In genomic region chr7:43138710-43139601, GRCh38 we compare ENCODE assay signal across 1 cellular context.
TF ChIP-seq lines count a peak whose summit lies in the region.

No MANE protein-coding gene starts in this region.

TF ChIP-seq in GM23338, 12 proteins besides CTCF, POLR2A, EP300 and RAD21 (continued from another document):
- TF ChIP-seq ZNF462 (CRISPR knock-in tag; IDR thresholded peaks at IDR 0.05) (peak; percentile 37; the same call in 1 of the 2 replicates), EZH2 (IDR thresholded peaks at IDR 0.05; ENCODE audit: low read depth, unreplicated experiment) (no peak), ZNF331 (CRISPR knock-in tag; IDR thresholded peaks at IDR 0.05; ENCODE audit: low read depth) (no peak), CREB1 (CRISPR knock-in tag; IDR thresholded peaks at IDR 0.05; ENCODE audit: low read depth) (no peak), EZH2phosphoT487 (IDR thresholded peaks at IDR 0.05; ENCODE audit: unreplicated experiment) (no peak), ZNF114 (CRISPR knock-in tag; IDR thresholded peaks at IDR 0.05) (no peak), NANOG (IDR thresholded peaks at IDR 0.05; ENCODE audit: borderline replicate concordance) (no peak)
